Comparison of ENCODE assay signal across 28 cellular contexts in the genomic region with DNA sequence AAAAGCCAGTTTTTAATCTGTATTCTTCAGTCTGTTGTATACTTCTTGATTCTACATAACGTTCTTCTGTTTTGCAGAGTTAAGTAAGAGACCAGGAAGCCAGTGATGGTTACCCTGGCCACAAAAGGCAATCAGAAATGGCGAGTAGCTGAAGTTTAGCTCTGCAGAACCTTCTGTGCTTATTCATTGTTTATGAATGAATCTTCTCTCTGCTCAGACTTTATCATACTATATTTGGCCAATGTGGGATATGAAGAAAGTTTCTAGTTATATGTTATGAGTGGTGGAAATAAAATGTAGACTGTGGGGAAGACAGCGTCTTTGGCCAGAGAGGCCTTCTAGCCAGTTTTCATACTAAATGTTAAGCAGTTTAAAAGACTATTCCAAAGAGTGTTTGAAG.
"Had no signal": no experiment of that assay in that cellular context is flagged by ENCODE, and none has a peak within 500 bp of the region (broad histone marks: within the 10 kb centered on the region; RNA-seq: fewer than 3 reads in every experiment).

No MANE protein-coding gene starts in this region.

- FAIRE-seq: keratinocyte, pancreas had no signal

- H3K36me3 ChIP-seq: colonic mucosa, pancreas, vagina had no signal

- H3K4me1 ChIP-seq: colonic mucosa, esophagus squamous epithelium, pancreas, psoas muscle had no signal

- H3K27ac ChIP-seq: brain microvascular endothelial cell, colonic mucosa, heart right ventricle, pancreas, psoas muscle, skin epidermis, stomach, vagina had no signal

- H3K9me3 Mint-ChIP-seq: activated naive CD8-positive, alpha-beta T cell treated with anti-CD3 and anti-CD28 coated beads, Interleukin-2, amount 50 U/mL, for 24 hours; memory B cell; natural killer cell treated with Interleukin-12 subunit alpha and Interleukin-12 subunit beta and Interleukin-15 and Interleukin-18, amount 100 ng/mL, for 72 hours; stimulated activated memory B cell treated with anti-CD40 and anti-IgM and Interleukin-4, amounts not matched to agents 10 μg/mL and 1 μg/mL and 100 μg/mL, for 72 hours; type B pancreatic cell had no signal

- H3K4me3 ChIP-seq: colonic mucosa, esophagus squamous epithelium, heart right ventricle, pancreas, psoas muscle, skin epidermis, stomach, vagina had no signal

- H3K27me3 ChIP-seq: brain microvascular endothelial cell, colonic mucosa, esophagus squamous epithelium, heart right ventricle, pancreas, stomach, vagina had no signal

- ATAC-seq: activated CD8-positive, alpha-beta memory T cell treated with anti-CD3 and anti-CD28 coated beads, Interleukin-2, amount 10 ng/mL, durations not matched to agents 7 days and 5 days; activated naive CD8-positive, alpha-beta T cell treated with anti-CD3 and anti-CD28 coated beads, Interleukin-2, amount 50 U/mL, for 24 hours; heart right ventricle; left colon; natural killer cell treated with Interleukin-12 subunit alpha and Interleukin-12 subunit beta and Interleukin-15 and Interleukin-18, amount 100 ng/mL, for 72 hours; pancreas; psoas muscle; right cardiac atrium; stimulated activated memory B cell treated with anti-CD40 and anti-IgM and Interleukin-4, amounts not matched to agents 10 μg/mL and 1 μg/mL and 100 μg/mL, for 72 hours; WTC11 had no signal

- H3K27me3 Mint-ChIP-seq: activated CD8-positive, alpha-beta memory T cell treated with anti-CD3 and anti-CD28 coated beads, Interleukin-2, amount 10 ng/mL, durations not matched to agents 7 days and 5 days; activated naive CD8-positive, alpha-beta T cell treated with anti-CD3 and anti-CD28 coated beads, Interleukin-2, amount 50 U/mL, for 24 hours; memory B cell; natural killer cell treated with Interleukin-12 subunit alpha and Interleukin-12 subunit beta and Interleukin-15 and Interleukin-18, amount 100 ng/mL, for 72 hours; stimulated activated memory B cell treated with anti-CD40 and anti-IgM and Interleukin-4, amounts not matched to agents 10 μg/mL and 1 μg/mL and 100 μg/mL, for 72 hours; type B pancreatic cell had no signal

- H3K9me3 ChIP-seq: colonic mucosa, pancreas, psoas muscle, stomach, vagina had no signal

- H3K4me1 Mint-ChIP-seq: activated naive CD8-positive, alpha-beta T cell treated with anti-CD3 and anti-CD28 coated beads, Interleukin-2, amount 50 U/mL, for 24 hours; memory B cell; stimulated activated memory B cell treated with anti-CD40 and anti-IgM and Interleukin-4, amounts not matched to agents 10 μg/mL and 1 μg/mL and 100 μg/mL, for 72 hours had no signal

- H3K4me3 Mint-ChIP-seq: activated CD8-positive, alpha-beta memory T cell treated with anti-CD3 and anti-CD28 coated beads, Interleukin-2, amount 10 ng/mL, durations not matched to agents 7 days and 5 days; activated naive CD8-positive, alpha-beta T cell treated with anti-CD3 and anti-CD28 coated beads, Interleukin-2, amount 50 U/mL, for 24 hours; memory B cell; natural killer cell treated with Interleukin-12 subunit alpha and Interleukin-12 subunit beta and Interleukin-15 and Interleukin-18, amount 100 ng/mL, for 72 hours; stimulated activated memory B cell treated with anti-CD40 and anti-IgM and Interleukin-4, amounts not matched to agents 10 μg/mL and 1 μg/mL and 100 μg/mL, for 72 hours; type B pancreatic cell; WTC11 had no signal

- DNase-seq: activated CD4-positive, alpha-beta T cell treated with anti-CD3 and anti-CD28 coated beads, Interleukin-2, amount 50 U/mL, for 48 hours; activated CD8-positive, alpha-beta memory T cell treated with anti-CD3 and anti-CD28 coated beads, Interleukin-2, amount 10 ng/mL, durations not matched to agents 7 days and 5 days; activated gamma-delta T cell; activated naive CD4-positive, alpha-beta T cell treated with anti-CD3 and anti-CD28 coated beads, Interleukin-2, amount 50 U/mL, for 16 hours; activated naive CD8-positive, alpha-beta T cell treated with anti-CD3 and anti-CD28 coated beads, Interleukin-2, amount 50 U/mL, for 24 hours; activated T-cell treated with anti-CD3 and anti-CD28 coated beads for 4 hours; aorta; brain microvascular endothelial cell; central memory CD4-positive, alpha-beta T cell; colonic mucosa; esophagus squamous epithelium; heart right ventricle; left colon; pancreas; psoas muscle; right cardiac atrium; stimulated activated CD4-positive, alpha-beta T cell treated with anti-CD3 and anti-CD28 coated beads, Interleukin-15, amount 100 ng/mL, for 24 hours; stomach; T-helper 1 cell; T1000 had no signal

- H3K27ac Mint-ChIP-seq: activated naive CD8-positive, alpha-beta T cell treated with anti-CD3 and anti-CD28 coated beads, Interleukin-2, amount 50 U/mL, for 24 hours; memory B cell; natural killer cell treated with Interleukin-12 subunit alpha and Interleukin-12 subunit beta and Interleukin-15 and Interleukin-18, amount 100 ng/mL, for 72 hours; stimulated activated memory B cell treated with anti-CD40 and anti-IgM and Interleukin-4, amounts not matched to agents 10 μg/mL and 1 μg/mL and 100 μg/mL, for 72 hours; type B pancreatic cell; WTC11 had no signal
